In genomic region chr4:104719539-104720230, GRCh38 we compare ENCODE assay signal across 1 cellular context.
TF ChIP-seq lines count a peak whose summit lies in the region.

No MANE protein-coding gene starts in this region.

TF ChIP-seq in GM12878, 131 proteins besides CTCF, POLR2A, EP300 and RAD21 (continued from another document):
- TF ChIP-seq ZNF217 (IDR thresholded peaks at IDR 0.05), result peak; percentile 52; the same call in 1 of the 2 replicates
- 0 out of 2 replicates have a peak, but pooled peaks have one; percentile 54 for TF ChIP-seq CREM (IDR thresholded peaks at IDR 0.05; ENCODE audit: low read depth)
- TF ChIP-seq SRF (IDR thresholded peaks at IDR 0.05; ENCODE audit: low read depth in 2 of 2, low read length in 2 of 2), result no peak
- 0 out of 2 replicates have a peak, but pooled peaks have one; percentile 38 for TF ChIP-seq MTA3 (IDR thresholded peaks at IDR 0.05; ENCODE audit: borderline replicate concordance, low read length)
- no peak for TF ChIP-seq HDGF (IDR thresholded peaks at IDR 0.05)
- peak; percentile 42; the same call in 1 of the 2 replicates for TF ChIP-seq ATF2 (IDR thresholded peaks at IDR 0.05; ENCODE audit: low read length)
- no peak for TF ChIP-seq PAX5 (IDR thresholded peaks at IDR 0.05; ENCODE audit: borderline replicate concordance, low read depth, low read length)
- no peak for TF ChIP-seq RELA (IDR thresholded peaks at IDR 0.05; ENCODE audit: borderline replicate concordance, partially characterized antibody)
- TF ChIP-seq ZNF592 (IDR thresholded peaks at IDR 0.05), result no peak
- TF ChIP-seq NR2F1 (conservative IDR thresholded peaks at IDR 0.05), result peak; percentile 18; the same call in 1 of the 2 replicates
